9 cellular contexts compared by ENCODE assay signal in the genomic region with DNA sequence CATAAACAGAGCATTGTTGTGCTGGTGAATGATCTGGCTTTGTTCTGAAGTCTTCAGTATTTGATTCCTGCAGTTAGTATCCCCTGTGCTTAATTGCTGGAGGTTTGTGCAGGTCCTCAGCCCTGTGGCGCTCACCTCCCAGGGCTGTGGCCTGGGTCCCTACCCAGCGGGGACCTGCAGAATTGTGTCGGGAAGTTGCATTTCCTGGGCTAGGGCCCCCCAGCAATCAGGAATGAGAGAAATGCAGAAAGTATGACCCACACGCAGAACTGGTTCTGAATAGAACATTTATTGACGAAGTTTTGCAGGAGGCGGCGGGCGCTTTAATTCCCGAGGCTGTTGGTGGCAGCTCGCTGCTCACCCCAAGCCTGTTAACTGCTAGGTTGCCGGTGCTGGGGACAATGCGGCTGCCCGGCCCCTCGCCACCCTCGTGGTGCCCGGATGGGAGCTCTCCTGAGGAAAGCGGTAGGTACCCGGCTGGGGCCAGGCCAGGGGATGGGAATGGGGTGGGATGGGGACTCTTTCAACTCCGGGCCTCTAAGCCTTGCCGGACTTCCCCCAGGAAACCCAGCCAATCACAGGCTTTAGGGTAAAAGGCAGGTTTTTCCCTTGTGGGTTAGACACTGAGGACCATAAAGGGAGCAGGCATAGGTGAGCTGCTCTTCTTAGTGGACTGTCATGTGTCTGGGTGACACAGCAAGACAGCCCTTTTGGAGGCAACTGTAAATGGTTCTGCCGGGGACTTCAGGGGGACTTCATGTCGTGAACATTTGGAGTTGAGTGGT. TPM values are rescaled to one million over a fixed set of nuclear protein-coding genes. Genes with fewer than 3 reads are reported as not detected.
DNase-seq lines count a peak whose midpoint lies in the region; ATAC-seq and TF ChIP-seq lines count a peak whose summit lies in the region.
"Had no signal": no experiment of that assay in that cellular context is flagged by ENCODE, and none has a peak within 500 bp of the region (broad histone marks: within the 10 kb centered on the region; RNA-seq: fewer than 3 reads in every experiment).

No MANE protein-coding gene starts in this region.

- no peaks in the 10 kb centered on the region for H3K9me3 ChIP-seq in thyroid gland
- H3K9me3 ChIP-seq: right lobe of liver had no signal

- peaks cover 32% of the 10 kb centered on the region for H3K36me3 Mint-ChIP-seq in mesothelial cell of epicardium
- H3K36me3 Mint-ChIP-seq: activated naive CD8-positive, alpha-beta T cell treated with anti-CD3 and anti-CD28 coated beads for 36 hours had no signal

- H3K27me3 ChIP-seq in thyroid gland, result no peaks in the 10 kb centered on the region
- H3K27me3 ChIP-seq: right lobe of liver had no signal

- peak overlapping the region; percentile 52 for H3K4me3 Mint-ChIP-seq in mesothelial cell of epicardium
- H3K4me3 Mint-ChIP-seq: activated naive CD8-positive, alpha-beta T cell treated with anti-CD3 and anti-CD28 coated beads for 36 hours had no signal

- intact Hi-C loops in thyroid gland (cut with DNase I), result no loop called here

- peak overlapping the region; percentile 99 for H3K27ac Mint-ChIP-seq in mesothelial cell of epicardium
- H3K27ac Mint-ChIP-seq: activated naive CD8-positive, alpha-beta T cell treated with anti-CD3 and anti-CD28 coated beads for 36 hours had no signal

- CTCF ChIA-PET in RWPE1 (lab: Yijun Ruan, JAX), result no interaction called here

- peaks cover 55% of the 10 kb centered on the region for H3K4me1 Mint-ChIP-seq in mesothelial cell of epicardium
- H3K4me1 Mint-ChIP-seq: activated naive CD8-positive, alpha-beta T cell treated with anti-CD3 and anti-CD28 coated beads for 36 hours had no signal

- H3K27me3 Mint-ChIP-seq in mesothelial cell of epicardium (ENCODE audit: low read depth), result no peaks in the 10 kb centered on the region

- 29 to 31% methylated on average over 14 to 16 of the region's 22 CpGs for WGBS in thyroid gland, 2 donors

- peaks cover 57 to 63% of the 10 kb centered on the region in 2 donors for H3K4me1 ChIP-seq in thyroid gland

- H3K36me3 ChIP-seq in thyroid gland, result no peaks in the 10 kb centered on the region
- H3K36me3 ChIP-seq: right lobe of liver had no signal

- ATAC-seq in HG03108 (IDR thresholded peaks at IDR 0.05; ENCODE audit: unreplicated experiment), result no peak

- TF ChIP-seq CTCF in RWPE1 (conservative IDR thresholded peaks at IDR 0.05; ENCODE audit: low read depth) (no peak), epithelial cell of proximal tubule (conservative IDR thresholded peaks at IDR 0.05; ENCODE audit: low read depth, low read length) (no peak), mesothelial cell of epicardium (IDR thresholded peaks at IDR 0.05; ENCODE audit: unreplicated experiment) (no peak), thyroid gland (IDR thresholded peaks at IDR 0.05) (no peak)

- peak overlapping the region; percentile 78 for H3K27ac ChIP-seq in RWPE1
- H3K27ac ChIP-seq in thyroid gland, result peak overlapping the region; percentile 84 to 90 (median 89)
- H3K27ac ChIP-seq: right lobe of liver had no signal

- TF ChIP-seq POLR2A in thyroid gland (IDR thresholded peaks at IDR 0.05), result no peak

- POLR2A ChIA-PET in RWPE1 (lab: Yijun Ruan, JAX; ENCODE audit: low non-redundant PET), result interaction anchor here (0.5 kb wide), 1 partner anchor 272 kb away, joined by 3 read pairs; no protein-coding TSS in a partner anchor

- peaks cover 29% of the 10 kb centered on the region for H3K9me3 Mint-ChIP-seq in mesothelial cell of epicardium

- H3K4me3 ChIP-seq in epithelial cell of proximal tubule (ENCODE audit: low read depth, low read length) (peak overlapping the region; percentile 40), thyroid gland (replicated peaks in 1 of 3) (no peak overlapping the region)
- H3K4me3 ChIP-seq: right lobe of liver had no signal

- DNase-seq in RWPE1 (ENCODE audit: low spot score) (no peak), epithelial cell of proximal tubule (ENCODE audit: low read depth) (no peak), mesothelial cell of epicardium (ENCODE audit: low spot score in 2 of 2, unreplicated experiment in 2 of 2) (no peak), thyroid gland (peak; percentile 42 to 63), HuH-7.5 (ENCODE audit: low spot score) (no peak), KG1 (lab: John Stamatoyannopoulos, UW) (no peak)
- DNase-seq: activated naive CD8-positive, alpha-beta T cell treated with anti-CD3 and anti-CD28 coated beads for 36 hours had no signal

RNA-seq across cellular contexts. Expression of a gene that starts 11.6 kb away (rescaled TPM):
- total RNA-seq in epithelial cell of proximal tubule (48.1 and 52.8 TPM in 2 replicates), mesothelial cell of epicardium (141 to 142 TPM (median 142 TPM) in 3 replicates), thyroid gland (10 to 100 TPM; 41.0 to 83.0 (median 54.6) TPM)

Comparison
In these comparisons a context has a peak if more than half of its experiments do, and no peak if none do; other contexts are left out.
1. DNase-seq: peak in thyroid gland (2 of 2); none in RWPE1 (single experiment), epithelial cell of proximal tubule (single experiment), mesothelial cell of epicardium (0 of 2), HuH-7.5 (single experiment) and KG1 (single experiment).